In genomic region chr17:82539076-82539475, GRCh38 we compare ENCODE assay signal across 8 cellular contexts. TPM values are rescaled to one million over a fixed set of nuclear protein-coding genes. Genes with fewer than 3 reads are reported as not detected.
DNase-seq lines count a peak whose midpoint lies in the region; ATAC-seq and TF ChIP-seq lines count a peak whose summit lies in the region.
"Not testable (repeated sequence)": the region's sequence is repeated elsewhere in the genome, so short reads cannot be mapped to it uniquely, and the experiment has no call there.

No MANE protein-coding gene starts in this region.

- H3K4me1 ChIP-seq in GM23338 (ENCODE audit: insufficient read depth) (peaks cover 18% of the 10 kb centered on the region), ascending aorta (peaks cover 4 to 56% of the 10 kb centered on the region in 2 donors), esophagus muscularis mucosa (peaks cover 80 to 89% (median 86%) of the 10 kb centered on the region in 4 donors), gastrocnemius medialis (peaks cover 53 to 61% of the 10 kb centered on the region in 2 donors), thyroid gland (peaks cover 45 to 76% of the 10 kb centered on the region in 2 donors), vagina (peaks cover 86% of the 10 kb centered on the region)

- not testable (repeated sequence) for H3K9me3 Mint-ChIP-seq in GM23338; T-helper 2 cell treated with Interferon-gamma antibody and Interleukin-4, amounts not matched to agents 5 μg/mL and 100 μg/mL, for 36 hours; natural killer cell

- H3K79me2 ChIP-seq in GM23338 (replicated peaks; ENCODE audit: insufficient read depth): peaks cover 98% of the 10 kb centered on the region

- H3K27me3 Mint-ChIP-seq in GM23338 (ENCODE audit: insufficient read depth, low read depth, poor library complexity); T-helper 2 cell treated with Interferon-gamma antibody and Interleukin-4, amounts not matched to agents 5 μg/mL and 100 μg/mL, for 36 hours (ENCODE audit: low read depth); natural killer cell (ENCODE audit: low read depth in 2 of 2): not testable (repeated sequence)

- H3K4me1 Mint-ChIP-seq in GM23338: peaks cover 30% of the 10 kb centered on the region
- peaks cover 32% of the 10 kb centered on the region for H3K4me1 Mint-ChIP-seq in T-helper 2 cell treated with Interferon-gamma antibody and Interleukin-4, amounts not matched to agents 5 μg/mL and 100 μg/mL, for 36 hours (ENCODE audit: low read depth)
- peaks cover 49 to 56% of the 10 kb centered on the region in 2 donors for H3K4me1 Mint-ChIP-seq in natural killer cell

- H3K27me3 ChIP-seq in GM23338 (ENCODE audit: insufficient read depth); ascending aorta; esophagus muscularis mucosa; gastrocnemius medialis; thyroid gland; vagina: not testable (repeated sequence)

- not testable (repeated sequence) for H3K4me2 ChIP-seq in GM23338

- H3K27ac Mint-ChIP-seq in GM23338: 0 out of 2 replicates have a peak overlapping the region, but pooled peaks have one; percentile 22
- H3K27ac Mint-ChIP-seq in T-helper 2 cell treated with Interferon-gamma antibody and Interleukin-4, amounts not matched to agents 5 μg/mL and 100 μg/mL, for 36 hours: peak overlapping the region; percentile 38
- H3K27ac Mint-ChIP-seq in natural killer cell: peak overlapping the region; percentile 12 to 64

- in situ Hi-C loops in gastrocnemius medialis (cut with MboI; ENCODE audit: low sequenced_read_pairs in 4 of 4): not testable (repeated sequence)

- TF ChIP-seq EP300 in esophagus muscularis mucosa (IDR thresholded peaks at IDR 0.05): not testable (repeated sequence)

- not testable (repeated sequence) for H3K9me3 ChIP-seq in ascending aorta, esophagus muscularis mucosa, gastrocnemius medialis, thyroid gland, vagina

- H3F3A ChIP-seq in GM23338 (replicated peaks; ENCODE audit: low read depth): not testable (repeated sequence)

- TF ChIP-seq CTCF in GM23338 (conservative IDR thresholded peaks at IDR 0.05; ENCODE audit: low read depth in 2 of 2); ascending aorta (IDR thresholded peaks at IDR 0.05); esophagus muscularis mucosa (IDR thresholded peaks at IDR 0.05); natural killer cell (IDR thresholded peaks at IDR 0.05); gastrocnemius medialis (IDR thresholded peaks at IDR 0.05 in 4 of 5, conservative IDR thresholded peaks at IDR 0.05 in 1 of 5); thyroid gland (IDR thresholded peaks at IDR 0.05); vagina (IDR thresholded peaks at IDR 0.05): not testable (repeated sequence)

- H3K4me3 ChIP-seq in GM23338; ascending aorta; esophagus muscularis mucosa; gastrocnemius medialis; thyroid gland (replicated peaks in 1 of 3); vagina: not testable (repeated sequence)

- not testable (repeated sequence) for H3K4me3 Mint-ChIP-seq in GM23338; T-helper 2 cell treated with Interferon-gamma antibody and Interleukin-4, amounts not matched to agents 5 μg/mL and 100 μg/mL, for 36 hours; natural killer cell

- H3K9me2 ChIP-seq in GM23338 (ENCODE audit: insufficient read depth): not testable (repeated sequence)

- intact Hi-C loops in ascending aorta (cut with DNase I); esophagus muscularis mucosa (cut with DNase I); natural killer cell (cut with micrococcal nuclease); gastrocnemius medialis (cut with DNase I; ENCODE audit: low total_unique reads); thyroid gland (cut with DNase I); vagina (cut with DNase I): not testable (repeated sequence)

- H3K36me3 Mint-ChIP-seq in GM23338 (ENCODE audit: low read depth); T-helper 2 cell treated with Interferon-gamma antibody and Interleukin-4, amounts not matched to agents 5 μg/mL and 100 μg/mL, for 36 hours (ENCODE audit: low read depth); natural killer cell: not testable (repeated sequence)

- TF ChIP-seq POLR2A in esophagus muscularis mucosa (IDR thresholded peaks at IDR 0.05; ENCODE audit: low read depth); gastrocnemius medialis (IDR thresholded peaks at IDR 0.05); thyroid gland (IDR thresholded peaks at IDR 0.05); vagina (IDR thresholded peaks at IDR 0.05): not testable (repeated sequence)

- ATAC-seq in GM23338, natural killer cell, gastrocnemius medialis: not testable (repeated sequence)

- not testable (repeated sequence) for H3K27ac ChIP-seq in GM23338 (ENCODE audit: low read depth)
- H3K27ac ChIP-seq in ascending aorta (peak overlapping the region; percentile 93 to 95), esophagus muscularis mucosa (replicated peaks in 1 of 4) (peak overlapping the region; percentile 80 to 91 (median 88)), gastrocnemius medialis (peak overlapping the region; percentile 83 to 93 (median 86)), thyroid gland (peak overlapping the region in 2 of 3 donors; percentile 41 to 96), vagina (peak overlapping the region; percentile 96)

- H2AFZ ChIP-seq in GM23338: not testable (repeated sequence)

- not testable (repeated sequence) for DNase-seq in GM23338 (ENCODE audit: low spot score); T-helper 2 cell treated with Interferon-gamma antibody and Interleukin-4, amounts not matched to agents 5 μg/mL and 100 μg/mL, for 36 hours (ENCODE audit: low spot score); ascending aorta (ENCODE audit: low spot score in 2 of 2); esophagus muscularis mucosa (ENCODE audit: extremely low spot score); natural killer cell; gastrocnemius medialis; thyroid gland; vagina (ENCODE audit: extremely low spot score in 2 of 2)

- WGBS in esophagus muscularis mucosa: 94% methylated on average over 15 of the region's 18 CpGs
- WGBS in thyroid gland, 2 donors: 89 to 91% methylated on average over 16 of the region's 18 CpGs

- H3K36me3 ChIP-seq in GM23338 (ENCODE audit: insufficient read depth); ascending aorta; esophagus muscularis mucosa; gastrocnemius medialis; thyroid gland; vagina: not testable (repeated sequence)

- peaks cover 74% of the 10 kb centered on the region for H4K20me1 ChIP-seq in GM23338 (replicated peaks; ENCODE audit: insufficient read depth)

RNA-seq across cellular contexts. Expression of gene FOXK2, which starts 19.5 kb away (rescaled TPM):
- 62.4 and 66.0 TPM in 2 replicates for total RNA-seq in GM23338 (2014; rRNA removed; shearing (Covaris generic))
- 12.2 and 12.3 TPM in 2 replicates for polyA plus RNA-seq in GM23338 (2016; fragmentation: Nextera tagmentation; extraction: Ambion mirVana)
- total RNA-seq in ascending aorta: 131 TPM
- 10 to 100 TPM; 27.0 to 51.6 (median 45.3) TPM for total RNA-seq in esophagus muscularis mucosa
- 10 to 100 TPM; 42.5 to 50.0 (median 46.4) TPM for total RNA-seq in natural killer cell
- total RNA-seq in gastrocnemius medialis: 100 to 1,000 TPM in 1 of 4 donors, 10 to 100 TPM in 3; 70.7 to 109 (median 85.0) TPM
- 10 to 100 TPM; 30.5 to 43.3 (median 38.8) TPM for total RNA-seq in thyroid gland
- total RNA-seq in vagina: 55.5 TPM
